1 cellular context compared by ENCODE assay signal in the genomic region with DNA sequence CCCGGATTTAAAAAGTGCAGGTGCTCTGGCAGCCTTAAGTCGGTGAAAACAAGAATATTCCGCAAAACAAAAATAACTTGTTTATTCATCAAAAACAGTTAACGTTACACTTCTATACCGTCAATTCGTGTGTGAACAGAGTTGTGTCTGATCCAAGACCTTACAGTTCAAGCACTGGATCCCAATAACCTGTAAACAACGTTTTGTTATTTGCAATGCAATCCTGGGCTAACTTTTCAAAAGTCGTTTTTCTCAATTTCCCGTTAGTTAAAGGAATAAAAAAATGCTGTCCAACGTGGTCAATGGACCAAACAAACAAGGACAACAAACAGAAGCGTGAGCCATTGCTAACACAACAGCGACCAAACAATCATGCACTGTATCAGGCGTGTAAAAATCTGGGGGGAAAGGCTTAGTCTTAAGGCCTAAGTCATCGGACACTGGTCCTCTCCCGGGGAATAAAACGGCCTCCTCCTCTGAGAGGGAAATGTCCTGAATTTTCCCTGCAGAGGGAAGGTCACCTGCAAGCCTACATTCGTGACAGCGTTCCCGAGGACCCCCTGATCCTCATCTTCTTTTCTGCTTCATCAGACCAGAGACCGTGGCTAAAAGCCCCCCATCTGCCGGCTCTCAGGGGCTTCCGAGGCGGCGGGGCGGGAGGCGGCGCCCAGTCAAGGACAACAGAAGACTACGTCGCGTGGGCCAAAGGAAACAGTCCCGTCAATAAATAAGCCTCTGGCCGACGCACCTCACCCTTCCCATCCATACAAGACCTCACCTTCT.
A peak's percentile ranks its signal among the peaks of the same experiment; 100 is the strongest.
TF ChIP-seq lines count a peak whose summit lies in the region.

No MANE protein-coding gene starts in this region.

TF ChIP-seq in GM12878, 131 proteins besides CTCF, POLR2A, EP300 and RAD21:
- peak; percentile 27; the same call in 1 of the 2 replicates for TF ChIP-seq FOXK2 (IDR thresholded peaks at IDR 0.05)
- no peak for TF ChIP-seq ZNF217 (IDR thresholded peaks at IDR 0.05)
- TF ChIP-seq CHD2 (IDR thresholded peaks at IDR 0.05; ENCODE audit: borderline replicate concordance, low read depth, low read length), result no peak
- TF ChIP-seq LARP7 (IDR thresholded peaks at IDR 0.05), result 0 out of 2 replicates have a peak, but pooled peaks have one; percentile 56
- TF ChIP-seq, protein P1, sequence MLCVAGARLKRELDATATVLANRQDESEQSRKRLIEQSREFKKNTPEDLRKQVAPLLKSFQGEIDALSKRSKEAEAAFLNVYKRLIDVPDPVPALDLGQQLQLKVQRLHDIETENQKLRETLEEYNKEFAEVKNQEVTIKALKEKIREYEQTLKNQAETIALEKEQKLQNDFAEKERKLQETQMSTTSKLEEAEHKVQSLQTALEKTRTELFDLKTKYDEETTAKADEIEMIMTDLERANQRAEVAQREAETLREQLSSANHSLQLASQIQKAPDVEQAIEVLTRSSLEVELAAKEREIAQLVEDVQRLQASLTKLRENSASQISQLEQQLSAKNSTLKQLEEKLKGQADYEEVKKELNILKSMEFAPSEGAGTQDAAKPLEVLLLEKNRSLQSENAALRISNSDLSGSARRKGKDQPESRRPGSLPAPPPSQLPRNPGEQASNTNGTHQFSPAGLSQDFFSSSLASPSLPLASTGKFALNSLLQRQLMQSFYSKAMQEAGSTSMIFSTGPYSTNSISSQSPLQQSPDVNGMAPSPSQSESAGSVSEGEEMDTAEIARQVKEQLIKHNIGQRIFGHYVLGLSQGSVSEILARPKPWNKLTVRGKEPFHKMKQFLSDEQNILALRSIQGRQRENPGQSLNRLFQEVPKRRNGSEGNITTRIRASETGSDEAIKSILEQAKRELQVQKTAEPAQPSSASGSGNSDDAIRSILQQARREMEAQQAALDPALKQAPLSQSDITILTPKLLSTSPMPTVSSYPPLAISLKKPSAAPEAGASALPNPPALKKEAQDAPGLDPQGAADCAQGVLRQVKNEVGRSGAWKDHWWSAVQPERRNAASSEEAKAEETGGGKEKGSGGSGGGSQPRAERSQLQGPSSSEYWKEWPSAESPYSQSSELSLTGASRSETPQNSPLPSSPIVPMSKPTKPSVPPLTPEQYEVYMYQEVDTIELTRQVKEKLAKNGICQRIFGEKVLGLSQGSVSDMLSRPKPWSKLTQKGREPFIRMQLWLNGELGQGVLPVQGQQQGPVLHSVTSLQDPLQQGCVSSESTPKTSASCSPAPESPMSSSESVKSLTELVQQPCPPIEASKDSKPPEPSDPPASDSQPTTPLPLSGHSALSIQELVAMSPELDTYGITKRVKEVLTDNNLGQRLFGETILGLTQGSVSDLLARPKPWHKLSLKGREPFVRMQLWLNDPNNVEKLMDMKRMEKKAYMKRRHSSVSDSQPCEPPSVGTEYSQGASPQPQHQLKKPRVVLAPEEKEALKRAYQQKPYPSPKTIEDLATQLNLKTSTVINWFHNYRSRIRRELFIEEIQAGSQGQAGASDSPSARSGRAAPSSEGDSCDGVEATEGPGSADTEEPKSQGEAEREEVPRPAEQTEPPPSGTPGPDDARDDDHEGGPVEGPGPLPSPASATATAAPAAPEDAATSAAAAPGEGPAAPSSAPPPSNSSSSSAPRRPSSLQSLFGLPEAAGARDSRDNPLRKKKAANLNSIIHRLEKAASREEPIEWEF (IDR thresholded peaks at IDR 0.05; ENCODE audit: insufficient replicate concordance, low read depth, low read length), result no peak
- TF ChIP-seq KLF5 (IDR thresholded peaks at IDR 0.05; ENCODE audit: partially characterized antibody), result no peak
- 0 out of 2 replicates have a peak, but pooled peaks have one; percentile 70 for TF ChIP-seq ASH2L (IDR thresholded peaks at IDR 0.05; ENCODE audit: borderline replicate concordance, low read depth)
- TF ChIP-seq, protein P2, sequence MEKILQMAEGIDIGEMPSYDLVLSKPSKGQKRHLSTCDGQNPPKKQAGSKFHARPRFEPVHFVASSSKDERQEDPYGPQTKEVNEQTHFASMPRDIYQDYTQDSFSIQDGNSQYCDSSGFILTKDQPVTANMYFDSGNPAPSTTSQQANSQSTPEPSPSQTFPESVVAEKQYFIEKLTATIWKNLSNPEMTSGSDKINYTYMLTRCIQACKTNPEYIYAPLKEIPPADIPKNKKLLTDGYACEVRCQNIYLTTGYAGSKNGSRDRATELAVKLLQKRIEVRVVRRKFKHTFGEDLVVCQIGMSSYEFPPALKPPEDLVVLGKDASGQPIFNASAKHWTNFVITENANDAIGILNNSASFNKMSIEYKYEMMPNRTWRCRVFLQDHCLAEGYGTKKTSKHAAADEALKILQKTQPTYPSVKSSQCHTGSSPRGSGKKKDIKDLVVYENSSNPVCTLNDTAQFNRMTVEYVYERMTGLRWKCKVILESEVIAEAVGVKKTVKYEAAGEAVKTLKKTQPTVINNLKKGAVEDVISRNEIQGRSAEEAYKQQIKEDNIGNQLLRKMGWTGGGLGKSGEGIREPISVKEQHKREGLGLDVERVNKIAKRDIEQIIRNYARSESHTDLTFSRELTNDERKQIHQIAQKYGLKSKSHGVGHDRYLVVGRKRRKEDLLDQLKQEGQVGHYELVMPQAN (conservative IDR thresholded peaks at IDR 0.05), result peak; percentile 60
- TF ChIP-seq HCFC1 (IDR thresholded peaks at IDR 0.05; ENCODE audit: low read length), result no peak
- no peak for TF ChIP-seq BMI1 (IDR thresholded peaks at IDR 0.05; ENCODE audit: borderline replicate concordance)
- no peak for TF ChIP-seq SUPT20H (IDR thresholded peaks at IDR 0.05; ENCODE audit: borderline replicate concordance, control insufficient read depth, low read depth, low read length)
- TF ChIP-seq NR2C2 (IDR thresholded peaks at IDR 0.05; ENCODE audit: borderline replicate concordance, control insufficient read depth, insufficient read length, low read depth), result no peak
- 0 out of 2 replicates have a peak, but pooled peaks have one; percentile 2 for TF ChIP-seq NFIC (IDR thresholded peaks at IDR 0.05; ENCODE audit: low read depth, low read length)
- TF ChIP-seq IKZF1 (conservative IDR thresholded peaks at IDR 0.05), result peak; percentile 23; the same call in 1 of the 2 replicates
- no peak for TF ChIP-seq STAT3 (IDR thresholded peaks at IDR 0.05; ENCODE audit: low read depth, low read length)
- no peak for TF ChIP-seq NR2C1 (IDR thresholded peaks at IDR 0.05)
- TF ChIP-seq IKZF2 (IDR thresholded peaks at IDR 0.05), result peak in 1 of 2 experiments; percentile 38; a peak in 1 of 4 replicates
- no peak for TF ChIP-seq SIN3A (IDR thresholded peaks at IDR 0.05; ENCODE audit: low read depth, low read length)
- 0 out of 2 replicates have a peak, but pooled peaks have one; percentile 41 for TF ChIP-seq GATAD2B (conservative IDR thresholded peaks at IDR 0.05; ENCODE audit: low read depth)
- TF ChIP-seq, protein P3, sequence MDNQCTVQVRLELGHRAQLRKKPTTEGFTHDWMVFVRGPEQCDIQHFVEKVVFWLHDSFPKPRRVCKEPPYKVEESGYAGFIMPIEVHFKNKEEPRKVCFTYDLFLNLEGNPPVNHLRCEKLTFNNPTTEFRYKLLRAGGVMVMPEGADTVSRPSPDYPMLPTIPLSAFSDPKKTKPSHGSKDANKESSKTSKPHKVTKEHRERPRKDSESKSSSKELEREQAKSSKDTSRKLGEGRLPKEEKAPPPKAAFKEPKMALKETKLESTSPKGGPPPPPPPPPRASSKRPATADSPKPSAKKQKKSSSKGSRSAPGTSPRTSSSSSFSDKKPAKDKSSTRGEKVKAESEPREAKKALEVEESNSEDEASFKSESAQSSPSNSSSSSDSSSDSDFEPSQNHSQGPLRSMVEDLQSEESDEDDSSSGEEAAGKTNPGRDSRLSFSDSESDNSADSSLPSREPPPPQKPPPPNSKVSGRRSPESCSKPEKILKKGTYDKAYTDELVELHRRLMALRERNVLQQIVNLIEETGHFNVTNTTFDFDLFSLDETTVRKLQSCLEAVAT (IDR thresholded peaks at IDR 0.05), result no peak
- peak; percentile 58; the same call in 1 of the 2 replicates for TF ChIP-seq MXI1 (IDR thresholded peaks at IDR 0.05; ENCODE audit: low read depth, low read length)
- no peak for TF ChIP-seq RELA (IDR thresholded peaks at IDR 0.05; ENCODE audit: borderline replicate concordance, partially characterized antibody)
- TF ChIP-seq SMARCA5 (IDR thresholded peaks at IDR 0.05), result peak; percentile 50; the same call in 1 of the 2 replicates
